In the genomic region with DNA sequence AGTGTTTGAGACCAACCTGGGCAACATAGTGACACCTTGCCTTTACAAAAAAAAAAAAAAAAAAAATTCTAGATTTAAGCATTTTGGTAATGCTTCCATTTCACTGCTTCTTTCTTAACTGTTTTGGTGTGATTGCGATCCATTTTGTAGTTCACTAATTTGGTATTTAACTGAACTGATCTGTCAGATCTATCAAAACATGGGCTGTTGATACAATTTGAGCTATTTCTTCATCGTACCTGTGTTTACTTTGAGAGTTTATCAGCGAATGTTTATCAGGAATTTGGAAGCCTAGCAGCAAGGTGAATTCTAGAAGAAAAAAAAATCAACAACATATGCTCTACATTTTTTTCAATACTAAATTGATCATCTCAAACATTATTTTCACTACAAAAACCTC, we compare ENCODE assay signal across 37 cellular contexts.
"Had no signal": no experiment of that assay in that cellular context is flagged by ENCODE, and none has a peak within 500 bp of the region (broad histone marks: within the 10 kb centered on the region; RNA-seq: fewer than 3 reads in every experiment).

No MANE protein-coding gene starts in this region.

- H3K9me3 ChIP-seq: ascending aorta, body of pancreas, breast epithelium had no signal

- H3K27me3 ChIP-seq: ascending aorta, body of pancreas, brain microvascular endothelial cell, breast epithelium had no signal

- FAIRE-seq: TTC549 had no signal

- H3K27me3 Mint-ChIP-seq: activated CD4-positive, alpha-beta memory T cell treated with anti-CD3 and anti-CD28 coated beads, Interleukin-2, amount 10 ng/mL, durations not matched to agents 7 days and 5 days; activated CD4-positive, alpha-beta T cell treated with anti-CD3 and anti-CD28 coated beads for 36 hours; activated CD4-positive, alpha-beta T cell treated with anti-CD3 and anti-CD28 coated beads, Interleukin-2, amount 10 ng/mL, durations not matched to agents 7 days and 5 days; activated CD8-positive, alpha-beta memory T cell treated with anti-CD3 and anti-CD28 coated beads, Interleukin-2, amount 10 ng/mL, durations not matched to agents 7 days and 5 days; activated naive CD4-positive, alpha-beta T cell treated with anti-CD3 and anti-CD28 coated beads, Interleukin-2, amount 10 ng/mL, durations not matched to agents 7 days and 5 days; activated naive CD4-positive, alpha-beta T cell treated with anti-CD3 and anti-CD28 coated beads, Interleukin-2, amount 50 U/mL, for 24 hours; activated naive CD8-positive, alpha-beta T cell; activated naive CD8-positive, alpha-beta T cell treated with anti-CD3 and anti-CD28 coated beads, Interleukin-2, amount 10 ng/mL, durations not matched to agents 7 days and 5 days; activated naive CD8-positive, alpha-beta T cell treated with anti-CD3 and anti-CD28 coated beads, Interleukin-2, amount 50 U/mL, for 24 hours; activated T-cell treated with anti-CD3 and anti-CD28 coated beads, Interleukin-2, amount 50 U/mL, for 24 hours had no signal

- H3K4me3 ChIP-seq: ascending aorta, body of pancreas, breast epithelium had no signal

- ATAC-seq: activated CD4-positive, alpha-beta T cell treated with anti-CD3 and anti-CD28 coated beads for 36 hours; activated CD4-positive, CD25-positive, alpha-beta regulatory T cell treated with anti-CD3 and anti-CD28 coated beads, Interleukin-2, amount 50 U/mL, for 24 hours; activated CD8-positive, alpha-beta memory T cell treated with anti-CD3 and anti-CD28 coated beads, Interleukin-2, amount 10 ng/mL, durations not matched to agents 7 days and 5 days; activated CD8-positive, alpha-beta T cell treated with anti-CD3 and anti-CD28 coated beads, Interleukin-2, amount 10 ng/mL, durations not matched to agents 7 days and 5 days; activated naive CD8-positive, alpha-beta T cell treated with anti-CD3 and anti-CD28 coated beads, Interleukin-2, amount 50 U/mL, for 24 hours; body of pancreas had no signal

- H3K27ac Mint-ChIP-seq: activated CD4-positive, alpha-beta memory T cell treated with anti-CD3 and anti-CD28 coated beads, Interleukin-2, amount 10 ng/mL, durations not matched to agents 7 days and 5 days; activated CD4-positive, alpha-beta T cell treated with anti-CD3 and anti-CD28 coated beads for 36 hours; activated CD4-positive, alpha-beta T cell treated with anti-CD3 and anti-CD28 coated beads, Interleukin-2, amount 10 ng/mL, durations not matched to agents 7 days and 5 days; activated CD8-positive, alpha-beta memory T cell treated with anti-CD3 and anti-CD28 coated beads, Interleukin-2, amount 10 ng/mL, durations not matched to agents 7 days and 5 days; activated CD8-positive, alpha-beta T cell treated with anti-CD3 and anti-CD28 coated beads, Interleukin-2, amount 10 ng/mL, durations not matched to agents 7 days and 5 days; activated naive CD4-positive, alpha-beta T cell treated with anti-CD3 and anti-CD28 coated beads, Interleukin-2, amount 10 ng/mL, durations not matched to agents 7 days and 5 days; activated naive CD4-positive, alpha-beta T cell treated with anti-CD3 and anti-CD28 coated beads, Interleukin-2, amount 50 U/mL, for 24 hours; activated naive CD8-positive, alpha-beta T cell; activated naive CD8-positive, alpha-beta T cell treated with anti-CD3 and anti-CD28 coated beads, Interleukin-2, amount 10 ng/mL, durations not matched to agents 7 days and 5 days; activated naive CD8-positive, alpha-beta T cell treated with anti-CD3 and anti-CD28 coated beads, Interleukin-2, amount 50 U/mL, for 24 hours; activated T-cell treated with anti-CD3 and anti-CD28 coated beads, Interleukin-2, amount 50 U/mL, for 24 hours; activated T-helper 2 cell treated with anti-CD3 and anti-CD28 coated beads, Interferon-gamma antibody, Interleukin-2, Interleukin-4, amounts not matched to agents 10 μg/mL and 5 μg/mL and 100 μg/mL, durations not matched to agents 14 hours and 24 hours and 36 hours; T-helper 1 cell treated with Interleukin-12 subunit alpha and Interleukin-12 subunit beta and Interleukin-4 antibody, amounts not matched to agents 30 μg/mL and 1 μg/mL, for 36 hours; T-helper 2 cell treated with Interferon-gamma antibody and Interleukin-4, amounts not matched to agents 5 μg/mL and 100 μg/mL, for 36 hours had no signal

- H3K36me3 ChIP-seq: ascending aorta, brain microvascular endothelial cell, breast epithelium had no signal

- H3K27ac ChIP-seq: ascending aorta, body of pancreas, brain microvascular endothelial cell, breast epithelium, VCaP had no signal

- H3K4me1 ChIP-seq: ascending aorta, body of pancreas, breast epithelium had no signal

- H3K4me1 Mint-ChIP-seq: activated CD4-positive, alpha-beta memory T cell treated with anti-CD3 and anti-CD28 coated beads, Interleukin-2, amount 10 ng/mL, durations not matched to agents 7 days and 5 days; activated CD4-positive, alpha-beta T cell treated with anti-CD3 and anti-CD28 coated beads for 36 hours; activated CD4-positive, alpha-beta T cell treated with anti-CD3 and anti-CD28 coated beads, Interleukin-2, amount 10 ng/mL, durations not matched to agents 7 days and 5 days; activated CD8-positive, alpha-beta memory T cell treated with anti-CD3 and anti-CD28 coated beads, Interleukin-2, amount 10 ng/mL, durations not matched to agents 7 days and 5 days; activated naive CD4-positive, alpha-beta T cell treated with anti-CD3 and anti-CD28 coated beads, Interleukin-2, amount 10 ng/mL, durations not matched to agents 7 days and 5 days; activated naive CD4-positive, alpha-beta T cell treated with anti-CD3 and anti-CD28 coated beads, Interleukin-2, amount 50 U/mL, for 24 hours; activated naive CD8-positive, alpha-beta T cell treated with anti-CD3 and anti-CD28 coated beads, Interleukin-2, amount 10 ng/mL, durations not matched to agents 7 days and 5 days; activated naive CD8-positive, alpha-beta T cell treated with anti-CD3 and anti-CD28 coated beads, Interleukin-2, amount 50 U/mL, for 24 hours had no signal

- H3K9me3 Mint-ChIP-seq: activated CD4-positive, alpha-beta T cell treated with anti-CD3 and anti-CD28 coated beads, Interleukin-2, amount 10 ng/mL, durations not matched to agents 7 days and 5 days had no signal

- H3K36me3 Mint-ChIP-seq: activated CD8-positive, alpha-beta memory T cell treated with anti-CD3 and anti-CD28 coated beads, Interleukin-2, amount 10 ng/mL, durations not matched to agents 7 days and 5 days; activated naive CD4-positive, alpha-beta T cell treated with anti-CD3 and anti-CD28 coated beads, Interleukin-2, amount 10 ng/mL, durations not matched to agents 7 days and 5 days; activated naive CD4-positive, alpha-beta T cell treated with anti-CD3 and anti-CD28 coated beads, Interleukin-2, amount 50 U/mL, for 24 hours; activated naive CD8-positive, alpha-beta T cell; activated naive CD8-positive, alpha-beta T cell treated with anti-CD3 and anti-CD28 coated beads, Interleukin-2, amount 10 ng/mL, durations not matched to agents 7 days and 5 days had no signal

- DNase-seq: activated CD4-positive, alpha-beta memory T cell treated with anti-CD3 and anti-CD28 coated beads, Interleukin-2, amount 10 ng/mL, durations not matched to agents 7 days and 5 days; activated CD4-positive, alpha-beta T cell treated with anti-CD3 and anti-CD28 coated beads for 1 hour; activated CD4-positive, alpha-beta T cell treated with anti-CD3 and anti-CD28 coated beads for 36 hours; activated CD4-positive, alpha-beta T cell treated with anti-CD3 and anti-CD28 coated beads for 48 hours; activated CD4-positive, alpha-beta T cell treated with anti-CD3 and anti-CD28 coated beads, Interleukin-2, amount 10 ng/mL, durations not matched to agents 7 days and 5 days; activated CD4-positive, alpha-beta T cell treated with anti-CD3 and anti-CD28 coated beads, Interleukin-2, amount 50 U/mL, for 48 hours; activated CD4-positive, CD25-positive, alpha-beta regulatory T cell; activated CD8-positive, alpha-beta memory T cell treated with anti-CD3 and anti-CD28 coated beads for 24 hours; activated CD8-positive, alpha-beta memory T cell treated with anti-CD3 and anti-CD28 coated beads, Interleukin-2, amount 10 ng/mL, durations not matched to agents 7 days and 5 days; activated CD8-positive, alpha-beta memory T cell treated with anti-CD3 and anti-CD28 coated beads, Interleukin-2, amount 50 U/mL, for 48 hours; activated CD8-positive, alpha-beta T cell treated with anti-CD3 and anti-CD28 coated beads, Interleukin-2, amount 10 ng/mL, durations not matched to agents 7 days and 5 days; activated effector memory CD4-positive, alpha-beta T cell treated with Interleukin-2 at 50 U/mL for 16 hours; activated gamma-delta T cell; activated naive CD4-positive, alpha-beta T cell treated with anti-CD3 and anti-CD28 coated beads, Interleukin-2, amount 10 ng/mL, durations not matched to agents 7 days and 5 days; activated naive CD4-positive, alpha-beta T cell treated with Interleukin-2 at 50 U/mL for 16 hours; activated naive CD8-positive, alpha-beta T cell treated with anti-CD3 and anti-CD28 coated beads, Interleukin-2, amount 10 ng/mL, durations not matched to agents 7 days and 5 days; activated naive CD8-positive, alpha-beta T cell treated with anti-CD3 and anti-CD28 coated beads, Interleukin-2, amount 50 U/mL, for 24 hours; activated T-cell treated with anti-CD3 and anti-CD28 coated beads, Interleukin-2, amount 50 U/mL, for 24 hours; activated T-cell treated with anti-CD3 and anti-CD28 coated beads, Interleukin-2, amount 50 U/mL, for 48 hours; amygdala; anterior cingulate cortex; body of pancreas; brain microvascular endothelial cell; central memory CD4-positive, alpha-beta T cell; T-helper 1 cell; T-helper 2 cell; T-helper 9 cell had no signal

- H3K4me3 Mint-ChIP-seq: activated CD4-positive, alpha-beta memory T cell treated with anti-CD3 and anti-CD28 coated beads, Interleukin-2, amount 10 ng/mL, durations not matched to agents 7 days and 5 days; activated CD4-positive, alpha-beta T cell treated with anti-CD3 and anti-CD28 coated beads for 36 hours; activated CD4-positive, alpha-beta T cell treated with anti-CD3 and anti-CD28 coated beads, Interleukin-2, amount 10 ng/mL, durations not matched to agents 7 days and 5 days; activated CD8-positive, alpha-beta memory T cell treated with anti-CD3 and anti-CD28 coated beads, Interleukin-2, amount 10 ng/mL, durations not matched to agents 7 days and 5 days; activated CD8-positive, alpha-beta T cell treated with anti-CD3 and anti-CD28 coated beads, Interleukin-2, amount 10 ng/mL, durations not matched to agents 7 days and 5 days; activated naive CD4-positive, alpha-beta T cell treated with anti-CD3 and anti-CD28 coated beads, Interleukin-2, amount 10 ng/mL, durations not matched to agents 7 days and 5 days; activated naive CD4-positive, alpha-beta T cell treated with anti-CD3 and anti-CD28 coated beads, Interleukin-2, amount 50 U/mL, for 24 hours; activated naive CD8-positive, alpha-beta T cell; activated naive CD8-positive, alpha-beta T cell treated with anti-CD3 and anti-CD28 coated beads, Interleukin-2, amount 10 ng/mL, durations not matched to agents 7 days and 5 days; activated naive CD8-positive, alpha-beta T cell treated with anti-CD3 and anti-CD28 coated beads, Interleukin-2, amount 50 U/mL, for 24 hours; activated T-cell treated with anti-CD3 and anti-CD28 coated beads, Interleukin-2, amount 50 U/mL, for 24 hours; T-helper 1 cell treated with Interleukin-12 subunit alpha and Interleukin-12 subunit beta and Interleukin-4 antibody, amounts not matched to agents 30 μg/mL and 1 μg/mL, for 36 hours; T-helper 2 cell treated with Interferon-gamma antibody and Interleukin-4, amounts not matched to agents 5 μg/mL and 100 μg/mL, for 36 hours had no signal
